Comparison of ENCODE assay signal across 9 cellular contexts in genomic region chr6:132765560-132765959, GRCh38. TPM values are rescaled to one million over a fixed set of nuclear protein-coding genes. Genes with fewer than 3 reads are reported as not detected.
"Had no signal": no experiment of that assay in that cellular context is flagged by ENCODE, and none has a peak within 500 bp of the region (broad histone marks: within the 10 kb centered on the region; RNA-seq: fewer than 3 reads in every experiment).

No MANE protein-coding gene starts in this region.

- H3K4me3 ChIP-seq: GM12878 had no signal

- ATAC-seq: GM12878 had no signal

- FAIRE-seq: G401.6, GM12878, GM12891, GM12892, GM18507, GM19239 had no signal

- DNase-seq: GDM1, GF-D8 had no signal

RNA-seq across cellular contexts. Expression of gene VNN2, which starts 7.9 kb away (rescaled TPM):
- total RNA-seq: G401 had no signal

RNA-seq across cellular contexts. Expression of gene VNN1, which starts 51.7 kb away (rescaled TPM):
- total RNA-seq: G401, GM12878 had no signal
- polyA plus RNA-seq: GM12878 had no signal
